Comparison of ENCODE assay signal across 8 cellular contexts in genomic region chr14:106308839-106309389, GRCh38.
A peak's percentile ranks its signal among the peaks of the same experiment; 100 is the strongest.
DNase-seq lines count a peak whose midpoint lies in the region; ATAC-seq and TF ChIP-seq lines count a peak whose summit lies in the region.

No MANE protein-coding gene starts in this region.

- no TSS peak for BruUV-seq in Panc1 (replicated peaks; lab: Mats Ljungman, UMichigan)

- no peaks in the 10 kb centered on the region for H3K9me3 Mint-ChIP-seq in stimulated activated memory B cell treated with anti-CD40 and anti-IgM and Interleukin-4, amounts not matched to agents 10 μg/mL and 1 μg/mL and 100 μg/mL, for 72 hours

- peaks cover 22% of the 10 kb centered on the region for H3K4me1 Mint-ChIP-seq in stimulated activated memory B cell treated with anti-CD40 and anti-IgM and Interleukin-4, amounts not matched to agents 10 μg/mL and 1 μg/mL and 100 μg/mL, for 72 hours

- intact Hi-C loops in Panc1 (cut with micrococcal nuclease; ENCODE audit: unreplicated experiment): no loop called here
- intact Hi-C loops in uterus (cut with DNase I; ENCODE audit: low total_unique reads): no loop called here

- no peak for TF ChIP-seq POLR2A in uterus (IDR thresholded peaks at IDR 0.05)

- H3K27ac ChIP-seq in Panc1 (ENCODE audit: low read length) (no peak overlapping the region), uterus (no peak overlapping the region)

- CTCF ChIA-PET in Panc1 (lab: Charles Lee): interaction anchor here (0.6 to 1.2 kb wide), 3 partner anchors 37 to 599 kb away, joined by 3 to 5 read pairs (median 3); no protein-coding TSS in a partner anchor

- no peak overlapping the region for H3K27ac Mint-ChIP-seq in stimulated activated memory B cell treated with anti-CD40 and anti-IgM and Interleukin-4, amounts not matched to agents 10 μg/mL and 1 μg/mL and 100 μg/mL, for 72 hours

- peak; percentile 52 for DNase-seq in activated gamma-delta T cell treated with Interleukin-2 at 50 U/mL for 16 hours
- DNase-seq in activated gamma-delta T cell (lab: John Stamatoyannopoulos, UW): no peak
- peak; percentile 74 for DNase-seq in Panc1 (ENCODE audit: low read depth, low spot score)
- peak; percentile 46 for DNase-seq in activated gamma-delta T cell treated with anti-CD3 and anti-CD28 coated beads, Interleukin-2, amount 50 U/mL, for 16 hours (ENCODE audit: low read depth)
- DNase-seq in left lobe of liver (ENCODE audit: low spot score): no peak
- no peak for DNase-seq in uterus

- no peaks in the 10 kb centered on the region for H3K4me1 ChIP-seq in Panc1 (ENCODE audit: control insufficient read depth, insufficient read depth, low read length)
- no peaks in the 10 kb centered on the region for H3K4me1 ChIP-seq in uterus

- H3K36me3 ChIP-seq in Panc1 (ENCODE audit: control insufficient read depth, insufficient read depth, low read length) (no peaks in the 10 kb centered on the region), uterus (no peaks in the 10 kb centered on the region)

- peaks cover 9% of the 10 kb centered on the region for H3K27me3 Mint-ChIP-seq in stimulated activated memory B cell treated with anti-CD40 and anti-IgM and Interleukin-4, amounts not matched to agents 10 μg/mL and 1 μg/mL and 100 μg/mL, for 72 hours

- H3K9me3 ChIP-seq in Panc1 (ENCODE audit: control insufficient read depth, insufficient read depth, low read depth, low read length) (no peaks in the 10 kb centered on the region), uterus (no peaks in the 10 kb centered on the region)

- in situ Hi-C loops in Panc1 (cut with HindIII; ENCODE audit: low pct_unique_long_range_greater_than_20kb, low sequenced_read_pairs): no loop called here

- POLR2A ChIA-PET in Panc1 (lab: Charles Lee): no interaction called here

- no peaks in the 10 kb centered on the region for H3K36me3 Mint-ChIP-seq in stimulated activated memory B cell treated with anti-CD40 and anti-IgM and Interleukin-4, amounts not matched to agents 10 μg/mL and 1 μg/mL and 100 μg/mL, for 72 hours

- no peak overlapping the region for H3K4me3 Mint-ChIP-seq in stimulated activated memory B cell treated with anti-CD40 and anti-IgM and Interleukin-4, amounts not matched to agents 10 μg/mL and 1 μg/mL and 100 μg/mL, for 72 hours

- TF ChIP-seq CTCF in Panc1 (IDR thresholded peaks at IDR 0.05) (peak; percentile 80), uterus (IDR thresholded peaks at IDR 0.05) (no peak)

- H3K27me3 ChIP-seq in Panc1 (ENCODE audit: control insufficient read depth, insufficient read depth, low read length) (no peaks in the 10 kb centered on the region), uterus (no peaks in the 10 kb centered on the region)

- H3K4me3 ChIP-seq in Panc1 (ENCODE audit: low read depth in 2 of 2, low read length in 2 of 2) (no peak overlapping the region), uterus (no peak overlapping the region)

- ATAC-seq in HG02938 (IDR thresholded peaks at IDR 0.05; ENCODE audit: unreplicated experiment) (peak; percentile 85), Panc1 (peak; percentile 60; the same call in 1 of the 2 replicates), left lobe of liver (peak; percentile 70)
- peak; percentile 96 for ATAC-seq in stimulated activated memory B cell treated with anti-CD40 and anti-IgM and Interleukin-4, amounts not matched to agents 10 μg/mL and 1 μg/mL and 100 μg/mL, for 72 hours

Comparison
In these comparisons a context has a peak if more than half of its experiments do, and no peak if none do; other contexts are left out.
1. DNase-seq: peak in activated gamma-delta T cell treated with Interleukin-2 at 50 U/mL for 16 hours (single experiment), Panc1 (single experiment) and activated gamma-delta T cell treated with anti-CD3 and anti-CD28 coated beads, Interleukin-2, amount 50 U/mL, for 16 hours (single experiment); none in activated gamma-delta T cell (single experiment), left lobe of liver (single experiment) and uterus (0 of 2).
2. Peak in every context shown above with its lines, with median percentiles within 50 percentile points of each other: ATAC-seq.